In the genomic region with DNA sequence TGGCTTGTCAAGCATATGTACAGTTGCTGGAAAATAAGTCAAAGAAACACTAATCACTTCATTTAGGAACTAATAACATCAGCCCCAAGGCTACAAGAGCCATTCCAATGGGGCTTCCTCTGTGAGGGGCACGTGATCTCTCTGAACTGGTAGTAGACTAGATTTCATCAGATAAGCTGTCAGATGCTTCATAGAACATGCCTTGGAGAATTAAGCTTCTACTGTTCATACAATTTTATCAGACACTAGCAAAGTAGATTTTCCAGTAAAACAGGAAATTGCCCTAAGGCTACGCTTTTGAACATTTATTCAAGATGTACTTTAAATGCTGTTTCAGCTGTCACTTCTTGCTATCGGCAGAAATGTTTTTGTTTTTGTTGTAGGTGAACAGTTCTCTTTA, we compare ENCODE assay signal across 1 cellular context.
TF ChIP-seq lines count a peak whose summit lies in the region.

No MANE protein-coding gene starts in this region.

TF ChIP-seq in H1, 55 proteins besides CTCF, POLR2A, EP300 and RAD21:
- TF ChIP-seq MAFK (IDR thresholded peaks at IDR 0.05; ENCODE audit: low read depth, low read length), result no peak
- no peak for TF ChIP-seq SP1 (IDR thresholded peaks at IDR 0.05; ENCODE audit: low read depth, low read length)
- TF ChIP-seq, protein P1, sequence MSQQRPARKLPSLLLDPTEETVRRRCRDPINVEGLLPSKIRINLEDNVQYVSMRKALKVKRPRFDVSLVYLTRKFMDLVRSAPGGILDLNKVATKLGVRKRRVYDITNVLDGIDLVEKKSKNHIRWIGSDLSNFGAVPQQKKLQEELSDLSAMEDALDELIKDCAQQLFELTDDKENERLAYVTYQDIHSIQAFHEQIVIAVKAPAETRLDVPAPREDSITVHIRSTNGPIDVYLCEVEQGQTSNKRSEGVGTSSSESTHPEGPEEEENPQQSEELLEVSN (IDR thresholded peaks at IDR 0.05), result no peak
- TF ChIP-seq GTF2F1 (IDR thresholded peaks at IDR 0.05; ENCODE audit: borderline replicate concordance, low read depth, low read length), result no peak
- TF ChIP-seq TBP (IDR thresholded peaks at IDR 0.05; ENCODE audit: low read depth, low read length), result no peak
- TF ChIP-seq NRF1 (IDR thresholded peaks at IDR 0.05; ENCODE audit: low read depth, low read length), result no peak
- no peak for TF ChIP-seq JUN (IDR thresholded peaks at IDR 0.05; ENCODE audit: low read depth, low read length)
